In the genomic region with DNA sequence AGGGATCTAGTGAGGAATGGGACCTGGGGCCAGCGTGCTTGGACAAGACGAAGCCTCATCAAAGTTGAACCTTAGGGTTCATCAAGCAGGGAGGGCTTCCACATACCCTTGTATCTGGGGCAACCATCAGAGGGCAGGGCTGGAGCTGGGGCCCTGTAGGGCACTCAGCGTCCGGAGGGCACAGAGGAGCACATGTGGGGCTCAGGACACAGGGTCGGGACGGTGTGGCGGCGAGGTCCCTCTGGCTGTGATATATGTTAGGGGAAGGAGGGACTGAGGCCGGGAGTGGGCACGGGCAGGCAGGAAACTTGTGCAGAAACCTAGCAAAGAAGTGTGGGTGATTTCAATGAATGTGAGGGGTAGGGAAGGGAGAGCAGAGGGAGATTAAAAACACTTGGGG, we compare ENCODE assay signal across 29 cellular contexts.
"Had no signal": no experiment of that assay in that cellular context is flagged by ENCODE, and none has a peak within 500 bp of the region (broad histone marks: within the 10 kb centered on the region; RNA-seq: fewer than 3 reads in every experiment).

No MANE protein-coding gene starts in this region.

- DNase-seq: activated CD4-positive, alpha-beta memory T cell treated with anti-CD3 and anti-CD28 coated beads, Interleukin-2, amount 10 ng/mL, durations not matched to agents 7 days and 5 days; activated CD4-positive, alpha-beta T cell treated with anti-CD3 and anti-CD28 coated beads for 1 hour; activated CD4-positive, alpha-beta T cell treated with anti-CD3 and anti-CD28 coated beads for 48 hours; activated CD4-positive, CD25-positive, alpha-beta regulatory T cell; activated CD8-positive, alpha-beta memory T cell treated with anti-CD3 and anti-CD28 coated beads for 24 hours; activated CD8-positive, alpha-beta memory T cell treated with anti-CD3 and anti-CD28 coated beads, Interleukin-2, amount 10 ng/mL, durations not matched to agents 7 days and 5 days; activated CD8-positive, alpha-beta memory T cell treated with anti-CD3 and anti-CD28 coated beads, Interleukin-2, amount 50 U/mL, for 48 hours; activated effector memory CD4-positive, alpha-beta T cell treated with Interleukin-2 at 50 U/mL for 16 hours; activated naive CD4-positive, alpha-beta T cell treated with anti-CD3 and anti-CD28 coated beads, Interleukin-2, amount 50 U/mL, for 16 hours; activated naive CD8-positive, alpha-beta T cell treated with anti-CD3 and anti-CD28 coated beads for 36 hours; activated T-cell treated with anti-CD3 and anti-CD28 coated beads, Interleukin-2, amount 50 U/mL, for 48 hours; amniotic stem cell; aorta; brain microvascular endothelial cell; NCI-H1092 treated with DMSO at 0.1 percent for 48 hours; NCI-H1417 treated with DMSO at 0.1 percent for 48 hours; NCI-H1694 treated with DMSO at 0.1 percent for 48 hours; NCI-H2029; NCI-H345; NCI-H524 treated with DMSO at 0.1 percent for 48 hours; RPMI8226; SW 1271; T-helper 1 cell; T-helper 2 cell; T-helper 9 cell had no signal

- H3K4me3 Mint-ChIP-seq: activated CD4-positive, alpha-beta memory T cell treated with anti-CD3 and anti-CD28 coated beads, Interleukin-2, amount 10 ng/mL, durations not matched to agents 7 days and 5 days; activated CD8-positive, alpha-beta memory T cell treated with anti-CD3 and anti-CD28 coated beads, Interleukin-2, amount 10 ng/mL, durations not matched to agents 7 days and 5 days; activated naive CD8-positive, alpha-beta T cell treated with anti-CD3 and anti-CD28 coated beads for 36 hours had no signal

- H3K9me3 Mint-ChIP-seq: activated CD4-positive, alpha-beta memory T cell treated with anti-CD3 and anti-CD28 coated beads, Interleukin-2, amount 10 ng/mL, durations not matched to agents 7 days and 5 days; activated naive CD8-positive, alpha-beta T cell treated with anti-CD3 and anti-CD28 coated beads for 36 hours had no signal

- H3K27me3 Mint-ChIP-seq: activated CD4-positive, alpha-beta memory T cell treated with anti-CD3 and anti-CD28 coated beads, Interleukin-2, amount 10 ng/mL, durations not matched to agents 7 days and 5 days; activated CD8-positive, alpha-beta memory T cell treated with anti-CD3 and anti-CD28 coated beads, Interleukin-2, amount 10 ng/mL, durations not matched to agents 7 days and 5 days had no signal

- H3K4me2 ChIP-seq: KMS-11 had no signal

- H3K9ac ChIP-seq: KMS-11 had no signal

- H3K27ac Mint-ChIP-seq: activated CD4-positive, alpha-beta memory T cell treated with anti-CD3 and anti-CD28 coated beads, Interleukin-2, amount 10 ng/mL, durations not matched to agents 7 days and 5 days; activated CD8-positive, alpha-beta memory T cell treated with anti-CD3 and anti-CD28 coated beads, Interleukin-2, amount 10 ng/mL, durations not matched to agents 7 days and 5 days; activated naive CD8-positive, alpha-beta T cell treated with anti-CD3 and anti-CD28 coated beads for 36 hours had no signal

- H3K27me3 ChIP-seq: brain microvascular endothelial cell had no signal

- ATAC-seq: activated CD8-positive, alpha-beta memory T cell treated with anti-CD3 and anti-CD28 coated beads, Interleukin-2, amount 10 ng/mL, durations not matched to agents 7 days and 5 days; Panc1; Right ventricle myocardium inferior had no signal

- H3K36me3 ChIP-seq: brain microvascular endothelial cell had no signal

- H3K4me1 Mint-ChIP-seq: activated CD4-positive, alpha-beta memory T cell treated with anti-CD3 and anti-CD28 coated beads, Interleukin-2, amount 10 ng/mL, durations not matched to agents 7 days and 5 days; activated CD8-positive, alpha-beta memory T cell treated with anti-CD3 and anti-CD28 coated beads, Interleukin-2, amount 10 ng/mL, durations not matched to agents 7 days and 5 days; activated naive CD8-positive, alpha-beta T cell treated with anti-CD3 and anti-CD28 coated beads for 36 hours had no signal

- H3K27ac ChIP-seq: brain microvascular endothelial cell, KMS-11, VCaP had no signal
